ENCODE assay signal across 23 cellular contexts in genomic region chr4:47054130-47054529, GRCh38.
DNase-seq lines count a peak whose midpoint lies in the region; ATAC-seq, FAIRE-seq and TF ChIP-seq lines count a peak whose summit lies in the region.
"Had no signal": no experiment of that assay in that cellular context is flagged by ENCODE, and none has a peak within 500 bp of the region (broad histone marks: within the 10 kb centered on the region; RNA-seq: fewer than 3 reads in every experiment).

No MANE protein-coding gene starts in this region.

- FAIRE-seq in H54 (lab: Jason Lieb, UNC) = no peak
- FAIRE-seq: GM18507 had no signal

- no peak for TF ChIP-seq POLR2A in H54 (IDR thresholded peaks at IDR 0.05; ENCODE audit: low read depth, low read length)

- H3K9me3 Mint-ChIP-seq in stimulated activated memory B cell treated with anti-CD40 and anti-IgM and Interleukin-4, amounts not matched to agents 10 μg/mL and 1 μg/mL and 100 μg/mL, for 72 hours = no peaks in the 10 kb centered on the region

- H3K36me3 Mint-ChIP-seq in stimulated activated memory B cell treated with anti-CD40 and anti-IgM and Interleukin-4, amounts not matched to agents 10 μg/mL and 1 μg/mL and 100 μg/mL, for 72 hours = no peaks in the 10 kb centered on the region
- H3K36me3 Mint-ChIP-seq: IgD-negative memory B cell had no signal

- no peak overlapping the region for H3K27ac Mint-ChIP-seq in stimulated activated memory B cell treated with anti-CD40 and anti-IgM and Interleukin-4, amounts not matched to agents 10 μg/mL and 1 μg/mL and 100 μg/mL, for 72 hours
- H3K27ac Mint-ChIP-seq: IgD-negative memory B cell had no signal

- no peaks in the 10 kb centered on the region for H3K4me1 Mint-ChIP-seq in stimulated activated memory B cell treated with anti-CD40 and anti-IgM and Interleukin-4, amounts not matched to agents 10 μg/mL and 1 μg/mL and 100 μg/mL, for 72 hours
- H3K4me1 Mint-ChIP-seq: IgD-negative memory B cell had no signal

- H3K27me3 Mint-ChIP-seq in stimulated activated memory B cell treated with anti-CD40 and anti-IgM and Interleukin-4, amounts not matched to agents 10 μg/mL and 1 μg/mL and 100 μg/mL, for 72 hours = peaks cover 7% of the 10 kb centered on the region

- DNase-seq in NCI-H1105 treated with DMSO at 0.1 percent for 48 hours (lab: John Stamatoyannopoulos, UW) = peak; percentile 55
- DNase-seq in NCI-H1105 (lab: John Stamatoyannopoulos, UW) = no peak
- no peak for DNase-seq in dedifferentiated amniotic fluid mesenchymal stem cell (ENCODE audit: extremely low spot score)
- DNase-seq in H54 (ENCODE audit: insufficient read length, low spot score) = no peak
- DNase-seq in NCI-H82 (lab: John Stamatoyannopoulos, UW) = no peak
- DNase-seq: ACHN, Calu3, DMS79 treated with DMSO at 0.1 percent for 48 hours, GF-D8, MM.1S, NCI-H1417 treated with DMSO at 0.1 percent for 48 hours, NCI-H1694 treated with DMSO at 0.1 percent for 48 hours, NCI-H2081 treated with DMSO at 0.1 percent for 48 hours, NCI-H446, NCI-H524 treated with DMSO at 0.1 percent for 48 hours, NCI-H774, Right ventricle myocardium superior, RPMI8226 had no signal

- no peak overlapping the region for H3K4me3 Mint-ChIP-seq in stimulated activated memory B cell treated with anti-CD40 and anti-IgM and Interleukin-4, amounts not matched to agents 10 μg/mL and 1 μg/mL and 100 μg/mL, for 72 hours
- H3K4me3 Mint-ChIP-seq: IgD-negative memory B cell had no signal

- ATAC-seq in GM19324 (IDR thresholded peaks at IDR 0.05; ENCODE audit: low FRiP score, unreplicated experiment) (peak; percentile 58), HG03025 (IDR thresholded peaks at IDR 0.05; ENCODE audit: low FRiP score, unreplicated experiment) (peak; percentile 63)
- peak; percentile 82 for ATAC-seq in stimulated activated memory B cell treated with anti-CD40 and anti-IgM and Interleukin-4, amounts not matched to agents 10 μg/mL and 1 μg/mL and 100 μg/mL, for 72 hours
